In genomic region chr2:117936871-117937428, GRCh38 we compare ENCODE assay signal across 10 cellular contexts.
"Had no signal": no experiment of that assay in that cellular context is flagged by ENCODE, and none has a peak within 500 bp of the region (broad histone marks: within the 10 kb centered on the region; RNA-seq: fewer than 3 reads in every experiment).

No MANE protein-coding gene starts in this region.

- H3K27me3 ChIP-seq: cardiac muscle cell, stomach, uterus had no signal

- H3K27ac Mint-ChIP-seq: activated CD4-positive, alpha-beta memory T cell treated with anti-CD3 and anti-CD28 coated beads for 36 hours; activated naive CD8-positive, alpha-beta T cell treated with anti-CD3 and anti-CD28 coated beads, Interleukin-2, amount 50 U/mL, for 24 hours; activated T-cell treated with anti-CD3 and anti-CD28 coated beads, Interleukin-2, amount 50 U/mL, for 72 hours; memory B cell had no signal

- H3K4me3 ChIP-seq: cardiac muscle cell, stomach, uterus had no signal

- DNase-seq: activated CD4-positive, alpha-beta memory T cell treated with anti-CD3 and anti-CD28 coated beads for 36 hours; activated naive CD4-positive, alpha-beta T cell; activated naive CD8-positive, alpha-beta T cell treated with anti-CD3 and anti-CD28 coated beads, Interleukin-2, amount 50 U/mL, for 24 hours; activated T-cell treated with anti-CD3 and anti-CD28 coated beads, Interleukin-2, amount 50 U/mL, for 72 hours; left colon; stomach; uterus had no signal

- H3K27ac ChIP-seq: cardiac muscle cell, stomach, uterus had no signal

- H3K27me3 Mint-ChIP-seq: activated CD4-positive, alpha-beta memory T cell treated with anti-CD3 and anti-CD28 coated beads for 36 hours; activated naive CD8-positive, alpha-beta T cell treated with anti-CD3 and anti-CD28 coated beads, Interleukin-2, amount 50 U/mL, for 24 hours; memory B cell had no signal

- H3K4me1 ChIP-seq: stomach, uterus had no signal

- H3K4me3 Mint-ChIP-seq: activated CD4-positive, alpha-beta memory T cell treated with anti-CD3 and anti-CD28 coated beads for 36 hours; activated naive CD8-positive, alpha-beta T cell treated with anti-CD3 and anti-CD28 coated beads, Interleukin-2, amount 50 U/mL, for 24 hours; activated T-cell treated with anti-CD3 and anti-CD28 coated beads, Interleukin-2, amount 50 U/mL, for 72 hours; memory B cell had no signal

- ATAC-seq: activated CD4-positive, CD25-positive, alpha-beta regulatory T cell treated with anti-CD3 and anti-CD28 coated beads, Interleukin-2, amount 50 U/mL, for 24 hours; activated naive CD8-positive, alpha-beta T cell treated with anti-CD3 and anti-CD28 coated beads, Interleukin-2, amount 50 U/mL, for 24 hours; activated T-cell treated with anti-CD3 and anti-CD28 coated beads, Interleukin-2, amount 50 U/mL, for 72 hours; left colon had no signal

- H3K36me3 ChIP-seq: uterus had no signal

- H3K9me3 ChIP-seq: stomach, uterus had no signal

- H3K9me3 Mint-ChIP-seq: activated CD4-positive, alpha-beta memory T cell treated with anti-CD3 and anti-CD28 coated beads for 36 hours; activated naive CD8-positive, alpha-beta T cell treated with anti-CD3 and anti-CD28 coated beads, Interleukin-2, amount 50 U/mL, for 24 hours; activated T-cell treated with anti-CD3 and anti-CD28 coated beads, Interleukin-2, amount 50 U/mL, for 72 hours; memory B cell had no signal

- H3K4me1 Mint-ChIP-seq: activated naive CD8-positive, alpha-beta T cell treated with anti-CD3 and anti-CD28 coated beads, Interleukin-2, amount 50 U/mL, for 24 hours; memory B cell had no signal
